18 cellular contexts compared by ENCODE assay signal in the genomic region with DNA sequence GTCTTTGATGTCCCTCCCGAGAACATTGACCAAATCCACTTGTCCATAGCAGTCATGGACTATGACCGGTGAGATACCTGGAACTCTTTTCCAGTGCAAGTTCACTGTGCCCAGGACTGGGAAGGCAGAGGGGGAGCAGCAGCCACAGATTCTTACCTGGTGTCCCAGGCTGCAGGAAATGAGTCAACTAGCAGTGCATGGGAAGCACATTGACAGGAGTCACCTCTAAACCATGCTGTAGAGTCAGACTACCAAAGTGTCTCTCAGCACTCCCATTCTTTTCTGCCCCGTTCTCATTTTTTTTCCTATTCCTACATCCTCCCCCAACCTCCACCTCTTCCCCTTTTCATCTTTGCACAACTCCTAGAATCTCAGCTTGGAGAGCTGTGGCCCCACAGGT.
"Had no signal": no experiment of that assay in that cellular context is flagged by ENCODE, and none has a peak within 500 bp of the region (broad histone marks: within the 10 kb centered on the region; RNA-seq: fewer than 3 reads in every experiment).

No MANE protein-coding gene starts in this region.

- H3K36me3 Mint-ChIP-seq: activated naive CD8-positive, alpha-beta T cell treated with anti-CD3 and anti-CD28 coated beads, Interleukin-2, amount 10 ng/mL, durations not matched to agents 7 days and 5 days; stimulated activated naive B cell treated with anti-CD40 and anti-IgM and Interleukin-4, amounts not matched to agents 10 μg/mL and 1 μg/mL and 100 μg/mL, for 72 hours had no signal

- H3K4me1 ChIP-seq: esophagus squamous epithelium, tibial artery, vagina had no signal

- H3K4me3 Mint-ChIP-seq: activated naive CD8-positive, alpha-beta T cell treated with anti-CD3 and anti-CD28 coated beads, Interleukin-2, amount 10 ng/mL, durations not matched to agents 7 days and 5 days; nephron; stimulated activated naive B cell treated with anti-CD40 and anti-IgM and Interleukin-4, amounts not matched to agents 10 μg/mL and 1 μg/mL and 100 μg/mL, for 72 hours had no signal

- ATAC-seq: stimulated activated naive B cell treated with anti-CD40 and anti-IgM and Interleukin-4, amounts not matched to agents 10 μg/mL and 1 μg/mL and 100 μg/mL, for 72 hours had no signal

- H3K9me3 ChIP-seq: esophagus squamous epithelium, right atrium auricular region, tibial artery, vagina had no signal

- H3K36me3 ChIP-seq: esophagus squamous epithelium, right atrium auricular region, tibial artery, vagina had no signal

- H3K27me3 Mint-ChIP-seq: progenitor cell of endocrine pancreas had no signal

- FAIRE-seq: colon had no signal

- H3K27ac Mint-ChIP-seq: activated naive CD8-positive, alpha-beta T cell treated with anti-CD3 and anti-CD28 coated beads, Interleukin-2, amount 10 ng/mL, durations not matched to agents 7 days and 5 days; nephron; progenitor cell of endocrine pancreas; stimulated activated naive B cell treated with anti-CD40 and anti-IgM and Interleukin-4, amounts not matched to agents 10 μg/mL and 1 μg/mL and 100 μg/mL, for 72 hours had no signal

- H3K27me3 ChIP-seq: right atrium auricular region, tibial artery, vagina had no signal

- H3K9me3 Mint-ChIP-seq: activated naive CD8-positive, alpha-beta T cell treated with anti-CD3 and anti-CD28 coated beads, Interleukin-2, amount 10 ng/mL, durations not matched to agents 7 days and 5 days; nephron had no signal

- H3K27ac ChIP-seq: esophagus squamous epithelium, right atrium auricular region, tibial artery, vagina had no signal

- DNase-seq: activated CD4-positive, alpha-beta T cell treated with anti-CD3 and anti-CD28 coated beads, Interleukin-2, amount 50 U/mL, for 1 hour; activated CD4-positive, CD25-positive, alpha-beta regulatory T cell; activated CD8-positive, alpha-beta memory T cell treated with anti-CD3 and anti-CD28 coated beads for 24 hours; activated naive CD8-positive, alpha-beta T cell treated with anti-CD3 and anti-CD28 coated beads, Interleukin-2, amount 10 ng/mL, durations not matched to agents 7 days and 5 days; esophagus squamous epithelium; glutamatergic neuron; hypothalamus; kidney glomerular epithelial cell; nucleus accumbens; stimulated activated CD4-positive, alpha-beta T cell treated with anti-CD3 and anti-CD28 coated beads, Interleukin-15, amount 100 ng/mL, for 24 hours; stimulated activated CD4-positive, alpha-beta T cell treated with anti-CD3 and anti-CD28 coated beads, Interleukin-4, amount 100 ng/mL, for 1 hour; stimulated activated naive B cell treated with anti-CD40 and anti-IgM and Interleukin-4, amounts not matched to agents 10 μg/mL and 1 μg/mL and 100 μg/mL, for 72 hours; tibial artery had no signal

- H3K4me3 ChIP-seq: esophagus squamous epithelium, right atrium auricular region, tibial artery, vagina had no signal
